Comparison of ENCODE assay signal across 9 cellular contexts in genomic region chr14:87049886-87050820, GRCh38.
A peak's percentile ranks its signal among the peaks of the same experiment; 100 is the strongest.
DNase-seq lines count a peak whose midpoint lies in the region; ATAC-seq and TF ChIP-seq lines count a peak whose summit lies in the region.
"Had no signal": no experiment of that assay in that cellular context is flagged by ENCODE, and none has a peak within 500 bp of the region (broad histone marks: within the 10 kb centered on the region; RNA-seq: fewer than 3 reads in every experiment).

No MANE protein-coding gene starts in this region.

- peak; percentile 60 for DNase-seq in GM03348 (ENCODE audit: low spot score)
- peak; percentile 7 for DNase-seq in UCSD-AML1 (lab: John Stamatoyannopoulos, UW; ENCODE audit: unreplicated experiment)
- peak; percentile 54 for DNase-seq in mesenchymal stem cell
- DNase-seq in NCI-H187 treated with DMSO at 0.1 percent for 48 hours (lab: John Stamatoyannopoulos, UW) = no peak

- no peak overlapping the region for H3K4me2 ChIP-seq in KMS-11
- no peak overlapping the region for H3K4me2 ChIP-seq in mesenchymal stem cell (ENCODE audit: low read length, poor library complexity, severe bottlenecking)

- no peak overlapping the region for H2BK15ac ChIP-seq in mesenchymal stem cell (ENCODE audit: low read depth, poor library complexity, severe bottlenecking)

- H2BK120ac ChIP-seq in mesenchymal stem cell (ENCODE audit: low read depth, low read length) = no peak overlapping the region

- no peak overlapping the region for H2BK12ac ChIP-seq in mesenchymal stem cell (ENCODE audit: low read length in 2 of 2)

- no peak overlapping the region for H3K14ac ChIP-seq in mesenchymal stem cell (ENCODE audit: low read length in 2 of 2)

- H2AFZ ChIP-seq in KMS-11 (ENCODE audit: low read depth) (no peak overlapping the region), mesenchymal stem cell (ENCODE audit: low read depth, low read length) (no peak overlapping the region)

- H2BK5ac ChIP-seq in mesenchymal stem cell (ENCODE audit: low read depth, low read length, poor library complexity, severe bottlenecking) = no peak overlapping the region

- H3K4me3 ChIP-seq in KMS-11 (IDR thresholded peaks at IDR 0.05; ENCODE audit: insufficient read depth, low read depth, low read length) (no peak overlapping the region), mesenchymal stem cell (ENCODE audit: insufficient read depth in 1 of 2, low read depth in 1 of 2, low read length in 2 of 2) (no peak overlapping the region)
- H3K4me3 ChIP-seq: SK-N-MC had no signal

- no peak overlapping the region for H4K8ac ChIP-seq in mesenchymal stem cell (ENCODE audit: low read length)

- peak; percentile 59 for TF ChIP-seq CTCF in KMS-11 (conservative IDR thresholded peaks at IDR 0.05; ENCODE audit: low read depth, low read length)

- H3K23ac ChIP-seq in mesenchymal stem cell (ENCODE audit: low read length in 2 of 2) = no peak overlapping the region

- no peaks in the 10 kb centered on the region for H4K20me1 ChIP-seq in KMS-11 (ENCODE audit: insufficient read depth)

- no peak overlapping the region for H3K18ac ChIP-seq in mesenchymal stem cell (ENCODE audit: low read depth in 1 of 2, low read length in 2 of 2)

- ATAC-seq in HG03139 (IDR thresholded peaks at IDR 0.05; ENCODE audit: unreplicated experiment) (no peak), GM19455 (IDR thresholded peaks at IDR 0.05; ENCODE audit: unreplicated experiment) (no peak), HG03571 (IDR thresholded peaks at IDR 0.05; ENCODE audit: unreplicated experiment) (no peak)

- H3K79me2 ChIP-seq in KMS-11 (ENCODE audit: insufficient read depth, low read depth) = no peaks in the 10 kb centered on the region

- 59% methylated on average over 1 of the region's 2 CpGs for WGBS in mesenchymal stem cell

- no peak overlapping the region for H4K91ac ChIP-seq in mesenchymal stem cell (ENCODE audit: low read length)

- H2AK5ac ChIP-seq in mesenchymal stem cell (ENCODE audit: low read length, severe bottlenecking) = peak overlapping the region; percentile 21

- no peak overlapping the region for H3K9ac ChIP-seq in KMS-11
- no peak overlapping the region for H3K9ac ChIP-seq in mesenchymal stem cell (ENCODE audit: low read length)

- H3K27me3 ChIP-seq in KMS-11 (ENCODE audit: insufficient read depth, low read depth) (no peaks in the 10 kb centered on the region), mesenchymal stem cell (ENCODE audit: control insufficient read depth in 1 of 2, insufficient read depth in 1 of 2, low read length in 2 of 2) (no peaks in the 10 kb centered on the region)

- H3K9me3 ChIP-seq in mesenchymal stem cell (ENCODE audit: control insufficient read depth, low read length) = no peaks in the 10 kb centered on the region

- H3K36me3 ChIP-seq in KMS-11 (ENCODE audit: insufficient read depth) = no peaks in the 10 kb centered on the region
- no peaks in the 10 kb centered on the region for H3K36me3 ChIP-seq in mesenchymal stem cell (ENCODE audit: control insufficient read depth in 1 of 2, insufficient read depth in 2 of 2, low read depth in 1 of 2, low read length in 2 of 2)

- no peak overlapping the region for H3K27ac ChIP-seq in KMS-11
- no peak overlapping the region for H3K27ac ChIP-seq in mesenchymal stem cell (ENCODE audit: low read length, poor library complexity, severe bottlenecking)
- H3K27ac ChIP-seq: SK-N-MC had no signal

- H3K4ac ChIP-seq in mesenchymal stem cell (ENCODE audit: low read depth in 1 of 2, low read length in 2 of 2) = no peak overlapping the region

- no peaks in the 10 kb centered on the region for H3K79me1 ChIP-seq in mesenchymal stem cell (replicated peaks; ENCODE audit: low read length, poor library complexity, severe bottlenecking)

- no peaks in the 10 kb centered on the region for H3K4me1 ChIP-seq in KMS-11 (ENCODE audit: low read depth, poor library complexity, severe bottlenecking)
- H3K4me1 ChIP-seq in mesenchymal stem cell (ENCODE audit: control insufficient read depth, insufficient read depth, low read depth, low read length) = no peaks in the 10 kb centered on the region
